In the genomic region with DNA sequence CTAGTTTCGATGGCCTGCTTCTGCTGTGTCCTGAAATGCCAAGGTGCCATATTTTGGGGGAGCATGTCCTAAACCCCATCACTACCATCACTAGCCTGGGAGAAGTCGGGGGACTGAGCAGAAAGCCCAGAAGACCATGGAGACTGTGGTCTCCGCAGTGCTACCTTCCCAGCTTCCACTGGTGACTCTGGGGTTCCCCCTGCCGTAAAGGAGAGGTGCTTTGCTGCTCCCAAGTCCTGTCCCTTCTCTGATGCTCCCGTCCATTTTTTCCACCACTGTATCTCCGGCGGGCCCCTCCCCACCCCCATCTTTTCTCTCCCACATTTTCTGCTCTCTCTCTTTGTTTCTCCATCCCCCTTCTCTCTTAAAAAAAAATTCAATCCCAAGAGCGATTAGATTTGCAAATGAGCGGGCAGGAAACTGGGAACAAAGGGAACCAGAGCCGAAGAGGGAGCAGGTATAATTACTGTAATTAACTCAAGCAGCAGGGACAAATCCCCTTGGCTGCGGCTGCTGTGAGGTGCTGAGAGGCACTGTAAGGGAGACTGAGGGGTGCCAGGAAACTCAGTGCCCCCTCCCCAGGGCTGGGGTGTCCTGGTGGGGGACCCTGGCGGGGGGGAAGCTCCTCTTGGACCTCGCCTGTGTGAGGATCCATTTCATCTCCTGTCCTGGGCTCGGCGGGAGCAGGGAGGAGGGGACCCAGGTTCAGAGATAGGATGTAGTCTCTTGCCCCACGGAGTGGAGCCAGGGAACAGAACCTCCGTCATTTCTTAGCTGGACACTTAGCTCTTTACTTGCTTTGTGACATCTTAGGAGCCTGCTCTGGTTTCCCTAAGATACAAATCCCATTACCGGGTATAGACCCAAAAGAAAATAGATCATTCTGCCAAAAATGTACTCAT, we compare ENCODE assay signal across 14 cellular contexts.
DNase-seq lines count a peak whose midpoint lies in the region; ATAC-seq and TF ChIP-seq lines count a peak whose summit lies in the region.
"Had no signal": no experiment of that assay in that cellular context is flagged by ENCODE, and none has a peak within 500 bp of the region (broad histone marks: within the 10 kb centered on the region; RNA-seq: fewer than 3 reads in every experiment).

No MANE protein-coding gene starts in this region.

- peaks cover 14% of the 10 kb centered on the region for H3K27me3 Mint-ChIP-seq in activated T-cell treated with anti-CD3 and anti-CD28 coated beads, Interleukin-2, amount 50 U/mL, for 4 hours (ENCODE audit: low read depth)

- TF ChIP-seq CTCF in GM06990 (IDR thresholded peaks at IDR 0.05; ENCODE audit: insufficient read depth, low read length, poor library complexity, severe bottlenecking) (peak; percentile 2), brain microvascular endothelial cell (IDR thresholded peaks at IDR 0.05; ENCODE audit: low read depth, low read length, missing control alignments) (peak; percentile 39)

- no peak for ATAC-seq in activated T-cell treated with anti-CD3 and anti-CD28 coated beads, Interleukin-2, amount 50 U/mL, for 4 hours
- ATAC-seq in GM21447 (IDR thresholded peaks at IDR 0.05; ENCODE audit: unreplicated experiment), result no peak
- ATAC-seq: activated CD8-positive, alpha-beta T cell treated with anti-CD3 and anti-CD28 coated beads, Interleukin-2, amount 10 ng/mL, durations not matched to agents 7 days and 5 days had no signal

- no peaks in the 10 kb centered on the region for H3K9me3 ChIP-seq in neuron (ENCODE audit: low read length)
- H3K9me3 ChIP-seq: HAP-1, pancreas, testis had no signal

- in situ Hi-C loops in brain microvascular endothelial cell (cut with HindIII; ENCODE audit: low pct_ligation_motif_present, low sequenced_read_pairs), result no loop called here

- H3K36me3 Mint-ChIP-seq in activated T-cell treated with anti-CD3 and anti-CD28 coated beads, Interleukin-2, amount 50 U/mL, for 4 hours (ENCODE audit: insufficient read depth), result no peaks in the 10 kb centered on the region

- H3K27me3 ChIP-seq in GM06990 (replicated peaks; ENCODE audit: control insufficient read depth, insufficient read depth, low read length) (no peaks in the 10 kb centered on the region; the same call in none of the 2 replicates), brain microvascular endothelial cell (replicated peaks) (no peaks in the 10 kb centered on the region), neuron (ENCODE audit: insufficient read depth, low read length) (no peaks in the 10 kb centered on the region)
- H3K27me3 ChIP-seq: pancreas, testis had no signal

- H3K4me1 Mint-ChIP-seq in activated T-cell treated with anti-CD3 and anti-CD28 coated beads, Interleukin-2, amount 50 U/mL, for 4 hours (ENCODE audit: low read depth), result no peaks in the 10 kb centered on the region

- no peak overlapping the region for H3K27ac ChIP-seq in brain microvascular endothelial cell
- H3K27ac ChIP-seq: pancreas, testis had no signal

- peak overlapping the region; percentile 51 for H2AFZ ChIP-seq in neuron (ENCODE audit: low read depth, low read length)

- no peaks in the 10 kb centered on the region for H3K36me3 ChIP-seq in GM06990 (ENCODE audit: control insufficient read depth, insufficient read depth, low read length)
- no peaks in the 10 kb centered on the region for H3K36me3 ChIP-seq in brain microvascular endothelial cell (replicated peaks)
- no peaks in the 10 kb centered on the region for H3K36me3 ChIP-seq in neuron (ENCODE audit: insufficient read depth, low read length)
- H3K36me3 ChIP-seq: HAP-1, pancreas had no signal

- H3K4me1 ChIP-seq in neuron (ENCODE audit: insufficient read depth, low read length), result no peaks in the 10 kb centered on the region
- H3K4me1 ChIP-seq: HAP-1, pancreas, testis had no signal

- DNase-seq in GM06990 (ENCODE audit: extremely low read depth, insufficient read length) (no peak), NCI-H2107 treated with DMSO at 0.1 percent for 48 hours (lab: John Stamatoyannopoulos, UW; ENCODE audit: unreplicated experiment) (peak; percentile 77), brain microvascular endothelial cell (no peak), COLO829 (ENCODE audit: low spot score) (no peak)
- no peak for DNase-seq in activated T-cell treated with anti-CD3 and anti-CD28 coated beads, Interleukin-2, amount 50 U/mL, for 4 hours
- DNase-seq in activated naive CD4-positive, alpha-beta T cell (lab: John Stamatoyannopoulos, UW), result no peak
- DNase-seq: activated CD8-positive, alpha-beta T cell treated with anti-CD3 and anti-CD28 coated beads, Interleukin-2, amount 10 ng/mL, durations not matched to agents 7 days and 5 days; amniotic stem cell; SIG-M5; testis had no signal

- H3K4me3 Mint-ChIP-seq in activated T-cell treated with anti-CD3 and anti-CD28 coated beads, Interleukin-2, amount 50 U/mL, for 4 hours, result no peak overlapping the region
- H3K4me3 Mint-ChIP-seq: activated CD8-positive, alpha-beta T cell treated with anti-CD3 and anti-CD28 coated beads, Interleukin-2, amount 10 ng/mL, durations not matched to agents 7 days and 5 days had no signal

- no peak overlapping the region for H3K4me3 ChIP-seq in GM06990 (replicated peaks; ENCODE audit: low read depth, low read length)
- no peak overlapping the region for H3K4me3 ChIP-seq in brain microvascular endothelial cell (ENCODE audit: low read depth, low read length)
- no peak overlapping the region for H3K4me3 ChIP-seq in neuron (ENCODE audit: low read length)
- H3K4me3 ChIP-seq: HAP-1, pancreas, testis had no signal

- no peaks in the 10 kb centered on the region for H3K9me3 Mint-ChIP-seq in activated T-cell treated with anti-CD3 and anti-CD28 coated beads, Interleukin-2, amount 50 U/mL, for 4 hours
